8 cellular contexts compared by ENCODE assay signal in genomic region chr2:64654993-64655666, GRCh38. TPM values are rescaled to one million over a fixed set of nuclear protein-coding genes. Genes with fewer than 3 reads are reported as not detected.
A peak's percentile ranks its signal among the peaks of the same experiment; 100 is the strongest.
DNase-seq lines count a peak whose midpoint lies in the region; ATAC-seq and TF ChIP-seq lines count a peak whose summit lies in the region.

No MANE protein-coding gene starts in this region.

- POLR2A ChIA-PET in AG04450 (lab: Yijun Ruan, JAX) (interaction anchor here (0.9 to 3.5 kb wide), 14 partner anchors 11 to 212 kb away, joined by 3 to 106 read pairs (median 6); no protein-coding TSS in a partner anchor), RWPE1 (lab: Yijun Ruan, JAX; ENCODE audit: low non-redundant PET) (interaction anchor here (1.3 to 1.9 kb wide), 2 partner anchors 12 to 96 kb away, joined by 5 to 6 read pairs; no protein-coding TSS in a partner anchor)

- ATAC-seq in HG03342 (IDR thresholded peaks at IDR 0.05; ENCODE audit: unreplicated experiment) (no peak), HG02571 (IDR thresholded peaks at IDR 0.05; ENCODE audit: unreplicated experiment) (no peak)

- H3K36me3 ChIP-seq in duodenal mucosa (ENCODE audit: control insufficient read depth in 1 of 2, insufficient read depth in 2 of 2, low read length in 2 of 2) = no peaks in the 10 kb centered on the region
- no peaks in the 10 kb centered on the region for H3K36me3 ChIP-seq in neutrophil

- H3K27me3 ChIP-seq in AG04450 (ENCODE audit: control insufficient read depth, insufficient read depth, low read length) = no peaks in the 10 kb centered on the region
- no peaks in the 10 kb centered on the region for H3K27me3 ChIP-seq in duodenal mucosa (ENCODE audit: control insufficient read depth in 1 of 2, insufficient read depth in 2 of 2, low read length in 2 of 2)
- H3K27me3 ChIP-seq in neutrophil = no peaks in the 10 kb centered on the region

- H3K4me1 ChIP-seq in duodenal mucosa (ENCODE audit: control insufficient read depth in 1 of 2, insufficient read depth in 2 of 2, low read length in 2 of 2) (peaks cover 28 to 35% of the 10 kb centered on the region in 2 donors), neutrophil (ENCODE audit: control insufficient read depth in 1 of 2, insufficient read depth in 1 of 2, low read depth in 1 of 2, low read length in 1 of 2) (peaks cover 62 to 65% of the 10 kb centered on the region in 2 experiments)

- TF ChIP-seq CTCF in AG04450 (IDR thresholded peaks at IDR 0.05; ENCODE audit: low read depth, low read length) (peak; percentile 43), GM12864 (IDR thresholded peaks at IDR 0.05; ENCODE audit: low read depth, low read length, missing control alignments) (peak; percentile 44), RWPE1 (conservative IDR thresholded peaks at IDR 0.05; ENCODE audit: low read depth) (peak; percentile 57), neutrophil (IDR thresholded peaks at IDR 0.05) (no peak)

- H3K9me3 ChIP-seq in AG04450 (ENCODE audit: control insufficient read depth, insufficient read depth, low read length) (no peaks in the 10 kb centered on the region; the same call in 1 of the 2 replicates), duodenal mucosa (ENCODE audit: control insufficient read depth in 1 of 2, low read length in 2 of 2) (no peaks in the 10 kb centered on the region), neutrophil (no peaks in the 10 kb centered on the region)

- peak overlapping the region; percentile 79 to 86 for H3K9ac ChIP-seq in duodenal mucosa (ENCODE audit: low read depth in 1 of 2, low read length in 2 of 2)

- no peak for DNase-seq in AG04450 (ENCODE audit: low read depth, low spot score)
- DNase-seq in GM12864 (ENCODE audit: low read depth) = no peak
- DNase-seq in RWPE1 (ENCODE audit: low spot score) = no peak
- no peak for DNase-seq in Ammon's horn (ENCODE audit: low spot score)

- H3K4me3 ChIP-seq in AG04450 (ENCODE audit: low read depth, low read length) (peak overlapping the region; percentile 77), GM12864 (ENCODE audit: low read depth, low read length) (peak overlapping the region; percentile 77; the same call in 1 of the 2 replicates), duodenal mucosa (ENCODE audit: low read depth in 1 of 2, low read length in 2 of 2) (peak overlapping the region; percentile 83 to 86), neutrophil (ENCODE audit: low read depth in 1 of 2, low read length in 1 of 2) (peak overlapping the region; percentile 83 to 88)

- H3K27ac ChIP-seq in AG04450 (ENCODE audit: low read depth, low read length) (no peak overlapping the region), RWPE1 (no peak overlapping the region), duodenal mucosa (ENCODE audit: low read depth, low read length) (no peak overlapping the region), neutrophil (peak overlapping the region; percentile 97)

- CTCF ChIA-PET in AG04450 (lab: Charles Lee) (interaction anchor here (0.7 to 6.4 kb wide), 13 partner anchors 9 to 228 kb away, joined by 3 to 43 read pairs (median 3); no protein-coding TSS in a partner anchor), RWPE1 (lab: Yijun Ruan, JAX) (interaction anchor here (0.6 to 1.9 kb wide), 12 partner anchors 9 to 212 kb away, joined by 3 to 8 read pairs (median 4); no protein-coding TSS in a partner anchor)

RNA-seq across cellular contexts. Expression of gene SERTAD2, which starts 1.4 kb away (rescaled TPM):
- 9.9 and 10.1 TPM in 2 replicates for polyA plus RNA-seq in AG04450 (2011; rRNA removed)
- polyA minus RNA-seq in AG04450 (2011; rRNA and poly(A)+ RNA removed) = 12.4 and 20.5 TPM in 2 replicates
